ENCODE assay signal across 28 cellular contexts in the genomic region with DNA sequence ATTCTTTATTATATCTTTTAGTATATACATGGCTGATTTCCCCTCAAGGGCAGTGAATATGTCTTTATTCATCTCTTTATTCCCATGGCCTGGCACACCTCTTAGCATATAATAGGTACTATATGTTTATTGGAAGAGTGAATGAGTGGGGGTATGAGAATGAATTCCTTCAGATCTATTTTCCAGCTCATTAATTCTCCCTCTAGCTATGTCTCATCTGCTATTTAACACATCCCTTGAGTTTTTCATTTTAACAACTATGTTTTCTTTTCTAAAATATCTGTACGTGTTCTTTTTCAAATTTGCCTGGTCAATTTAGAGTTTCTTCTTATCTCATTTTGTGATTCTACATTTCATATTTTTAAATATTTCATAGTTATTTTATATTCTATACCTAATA.
"Had no signal": no experiment of that assay in that cellular context is flagged by ENCODE, and none has a peak within 500 bp of the region (broad histone marks: within the 10 kb centered on the region; RNA-seq: fewer than 3 reads in every experiment).

No MANE protein-coding gene starts in this region.

- H3K9me3 ChIP-seq: body of pancreas, colonic mucosa, esophagus muscularis mucosa, gastrocnemius medialis had no signal

- H3K4me1 ChIP-seq: body of pancreas, colonic mucosa, foreskin keratinocyte, gastrocnemius medialis had no signal

- H3K36me3 ChIP-seq: WERI-Rb-1 had no signal

- H3K4me3 ChIP-seq: body of pancreas, colonic mucosa, esophagus muscularis mucosa, gastrocnemius medialis, heart left ventricle had no signal

- DNase-seq: activated B cell treated with CpG ODN at 0.5 μM for 24 hours; activated CD4-positive, alpha-beta T cell treated with anti-CD3 and anti-CD28 coated beads for 48 hours; activated CD4-positive, alpha-beta T cell treated with anti-CD3 and anti-CD28 coated beads, Interleukin-2, amount 50 U/mL, for 1 hour; activated CD4-positive, alpha-beta T cell treated with anti-CD3 and anti-CD28 coated beads, Interleukin-2, amount 50 U/mL, for 48 hours; activated CD8-positive, alpha-beta memory T cell treated with anti-CD3 and anti-CD28 coated beads for 24 hours; activated CD8-positive, alpha-beta T cell treated with anti-CD3 and anti-CD28 coated beads for 36 hours; activated effector memory CD4-positive, alpha-beta T cell treated with Interleukin-2 at 50 U/mL for 16 hours; activated gamma-delta T cell treated with Interleukin-2 at 50 U/mL for 16 hours; activated naive CD4-positive, alpha-beta T cell treated with anti-CD3 and anti-CD28 coated beads, Interleukin-2, amount 50 U/mL, for 16 hours; activated naive CD4-positive, alpha-beta T cell treated with Interleukin-2 at 50 U/mL for 16 hours; activated T-cell treated with anti-CD3 and anti-CD28 coated beads, Interleukin-2, amount 50 U/mL, for 4 hours; amniotic stem cell; aorta; body of pancreas; caudate nucleus; colonic mucosa; effector CD8-positive, alpha-beta T cell; erythroblast; foreskin keratinocyte; gastrocnemius medialis; glutamatergic neuron; heart left ventricle; T-helper 17 cell; T1000; WERI-Rb-1 had no signal

- ATAC-seq: activated CD4-positive, CD25-positive, alpha-beta regulatory T cell treated with anti-CD3 and anti-CD28 coated beads, Interleukin-2, amount 50 U/mL, for 24 hours; activated CD8-positive, alpha-beta T cell treated with anti-CD3 and anti-CD28 coated beads for 36 hours; activated T-cell treated with anti-CD3 and anti-CD28 coated beads, Interleukin-2, amount 50 U/mL, for 4 hours; activated T-helper 17 cell treated with anti-CD3 and anti-CD28 coated beads, Interleukin-2, amount 50 U/mL, for 72 hours; body of pancreas; foreskin keratinocyte; gastrocnemius medialis; heart left ventricle; T-helper 17 cell had no signal

- H3K27me3 ChIP-seq: body of pancreas, colonic mucosa, esophagus muscularis mucosa, foreskin keratinocyte, gastrocnemius medialis, heart left ventricle had no signal

- H3K27ac ChIP-seq: body of pancreas, colonic mucosa, esophagus muscularis mucosa, foreskin keratinocyte, gastrocnemius medialis, WERI-Rb-1 had no signal
